Comparison of ENCODE assay signal across 15 cellular contexts in the genomic region with DNA sequence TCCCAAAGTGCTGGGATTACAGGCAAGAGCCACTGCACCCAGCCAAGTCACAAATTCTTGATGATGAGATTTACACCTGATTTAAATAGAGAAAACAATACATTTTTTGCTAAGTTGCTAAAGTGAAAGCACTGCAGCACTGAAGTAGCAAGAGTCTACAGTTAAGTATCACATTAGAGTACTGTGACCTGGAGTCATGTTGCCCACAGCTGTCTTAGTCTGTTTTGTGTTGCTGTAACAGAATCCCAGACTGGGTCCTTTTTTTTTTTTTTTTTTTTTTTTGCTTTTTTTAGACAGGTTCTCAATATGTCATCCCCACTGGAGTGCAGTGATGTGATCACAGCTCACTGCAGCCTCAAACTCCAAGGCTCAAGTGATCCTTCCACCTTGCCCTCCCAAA.
"Had no signal": no experiment of that assay in that cellular context is flagged by ENCODE, and none has a peak within 500 bp of the region (broad histone marks: within the 10 kb centered on the region; RNA-seq: fewer than 3 reads in every experiment).

No MANE protein-coding gene starts in this region.

- H3K27me3 ChIP-seq: gastrocnemius medialis, heart right ventricle, right atrium auricular region, tibial artery, uterus had no signal

- FAIRE-seq: astrocyte, small intestine had no signal

- H3K27ac ChIP-seq: tibial artery, uterus had no signal

- H3K4me3 ChIP-seq: gastrocnemius medialis, heart right ventricle, right atrium auricular region, tibial artery, uterus had no signal

- H3K36me3 ChIP-seq: gastrocnemius medialis, heart right ventricle, right atrium auricular region, tibial artery, uterus had no signal

- H3K9me3 ChIP-seq: gastrocnemius medialis, right atrium auricular region, tibial artery, uterus had no signal

- H3K4me1 ChIP-seq: right atrium auricular region, tibial artery, uterus had no signal

- DNase-seq: activated CD4-positive, alpha-beta T cell treated with anti-CD3 and anti-CD28 coated beads, Interleukin-2, amount 10 ng/mL, durations not matched to agents 24 days and 14 days; activated naive CD4-positive, alpha-beta T cell treated with Interleukin-2 at 50 U/mL for 16 hours; activated naive CD8-positive, alpha-beta T cell treated with anti-CD3 and anti-CD28 coated beads, Interleukin-2, amount 50 U/mL, for 24 hours; gastrocnemius medialis; heart right ventricle; islet precursor cell; left ventricle myocardium superior; naive thymus-derived CD4-positive, alpha-beta T cell; small intestine; tibial artery; uterus had no signal

- ATAC-seq: activated naive CD8-positive, alpha-beta T cell treated with anti-CD3 and anti-CD28 coated beads, Interleukin-2, amount 50 U/mL, for 24 hours; gastrocnemius medialis; left ventricle myocardium superior; naive thymus-derived CD4-positive, alpha-beta T cell; stimulated activated effector memory CD8-positive, alpha-beta T cell treated with anti-CD3 and anti-CD28 coated beads, Interleukin-12 subunit alpha, Interleukin-12 subunit beta, amount 100 ng/mL, for 72 hours; WTC11 had no signal
